In the genomic region with DNA sequence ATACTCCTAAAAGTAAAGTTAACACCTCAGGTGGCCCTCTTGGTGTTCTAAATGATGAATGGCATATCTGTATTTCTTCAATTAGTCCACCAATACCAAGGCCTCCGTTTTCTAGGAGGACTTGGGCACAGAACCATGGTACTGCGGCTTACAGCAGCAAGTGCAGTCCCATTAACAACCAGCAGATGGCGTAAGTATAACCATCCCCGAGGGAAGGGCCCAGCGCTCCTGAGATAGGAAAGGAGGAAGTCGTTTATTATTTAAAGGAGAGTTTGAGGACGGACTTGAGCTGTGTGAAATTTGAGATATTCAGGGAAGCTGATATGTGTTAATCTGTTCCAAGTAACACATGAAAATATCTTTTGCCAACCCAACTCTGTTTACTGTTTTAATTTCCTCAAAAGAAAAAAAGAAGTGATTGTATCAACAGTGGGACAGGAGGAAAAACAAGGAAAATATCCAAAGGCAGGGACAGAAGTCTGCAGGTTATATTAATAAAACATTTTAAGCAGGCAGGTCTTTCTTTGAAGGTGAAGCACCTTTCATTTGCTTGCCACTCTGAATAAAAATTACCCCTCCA, we compare ENCODE assay signal across 8 cellular contexts. TPM values are rescaled to one million over a fixed set of nuclear protein-coding genes. Genes with fewer than 3 reads are reported as not detected.
A peak's percentile ranks its signal among the peaks of the same experiment; 100 is the strongest.
DNase-seq lines count a peak whose midpoint lies in the region; ATAC-seq and TF ChIP-seq lines count a peak whose summit lies in the region.

No MANE protein-coding gene starts in this region.

- H3K36me3 ChIP-seq in neural cell (ENCODE audit: insufficient read depth, low read length), result no peaks in the 10 kb centered on the region
- no peaks in the 10 kb centered on the region for H3K36me3 ChIP-seq in thoracic aorta

- H3K4me1 ChIP-seq in thoracic aorta (ENCODE audit: control insufficient read depth in 1 of 2, low read depth in 2 of 2), result peaks cover 0 to 21% of the 10 kb centered on the region in 2 donors

- no peak overlapping the region for H3K4me2 ChIP-seq in neural cell (ENCODE audit: low read length)

- no peaks in the 10 kb centered on the region for H3F3A ChIP-seq in neural cell (ENCODE audit: insufficient read depth, low read length, poor library complexity, severe bottlenecking)

- no peak overlapping the region for H3K27ac ChIP-seq in neural cell (ENCODE audit: low read length)
- peak overlapping the region; percentile 7 to 59 for H3K27ac ChIP-seq in thoracic aorta

- no peak overlapping the region for H2AFZ ChIP-seq in neural cell (ENCODE audit: low read depth, low read length)

- DNase-seq in GM04504 (ENCODE audit: low read depth) (peak; percentile 39), OCI-M2 (lab: John Stamatoyannopoulos, UW; ENCODE audit: unreplicated experiment) (peak; percentile 9), fibroblast of pulmonary artery (ENCODE audit: low read depth) (peak; percentile 87), thoracic aorta (ENCODE audit: low spot score) (peak; percentile 54)
- peak; percentile 67 for DNase-seq in Jurkat, Clone E6-1 (ENCODE audit: low read depth, low spot score)
- peak; percentile 57 for DNase-seq in activated T-cell treated with anti-CD3 and anti-CD28 coated beads, Interleukin-2, amount 50 U/mL, for 4 hours

- H4K20me1 ChIP-seq in neural cell (ENCODE audit: insufficient read depth), result no peaks in the 10 kb centered on the region

- H3K4me3 ChIP-seq in Jurkat, Clone E6-1 (ENCODE audit: low read length), result no peak overlapping the region
- no peak overlapping the region for H3K4me3 ChIP-seq in fibroblast of pulmonary artery (replicated peaks; ENCODE audit: low read depth, low read length)
- no peak overlapping the region for H3K4me3 ChIP-seq in neural cell (ENCODE audit: low read length)
- H3K4me3 ChIP-seq in thoracic aorta, result no peak overlapping the region

- peak; percentile 99 for TF ChIP-seq CTCF in fibroblast of pulmonary artery (IDR thresholded peaks at IDR 0.05; ENCODE audit: low read length, missing control alignments)
- TF ChIP-seq CTCF in neural cell (IDR thresholded peaks at IDR 0.05; ENCODE audit: poor library complexity, severe bottlenecking), result peak; percentile 63
- TF ChIP-seq CTCF in thoracic aorta (IDR thresholded peaks at IDR 0.05), result peak; percentile 96

- peak in 1 of 2 donors; percentile 51 for ATAC-seq in activated T-cell treated with anti-CD3 and anti-CD28 coated beads, Interleukin-2, amount 50 U/mL, for 4 hours
- ATAC-seq in thoracic aorta (ENCODE audit: insufficient number of reproducible peaks, low FRiP score, low read depth), result peak; percentile 91
- no peak for ATAC-seq in GM21717 (IDR thresholded peaks at IDR 0.05; ENCODE audit: unreplicated experiment)

- no peaks in the 10 kb centered on the region for H3K9me2 ChIP-seq in neural cell (ENCODE audit: insufficient read depth, low read length)

- no peak overlapping the region for H3K9ac ChIP-seq in neural cell (ENCODE audit: low read length)

- H3K27me3 ChIP-seq in neural cell (ENCODE audit: insufficient read depth, low read depth, low read length) (no peaks in the 10 kb centered on the region), thoracic aorta (replicated peaks; ENCODE audit: insufficient read depth) (no peaks in the 10 kb centered on the region)

- H3K4me3 Mint-ChIP-seq in activated T-cell treated with anti-CD3 and anti-CD28 coated beads, Interleukin-2, amount 50 U/mL, for 4 hours, result no peak overlapping the region

- peak; percentile 47 for TF ChIP-seq RAD21 in neural cell (conservative IDR thresholded peaks at IDR 0.05)

- H3K27me3 Mint-ChIP-seq in activated T-cell treated with anti-CD3 and anti-CD28 coated beads, Interleukin-2, amount 50 U/mL, for 4 hours (ENCODE audit: low read depth), result no peaks in the 10 kb centered on the region

- no peak for TF ChIP-seq EP300 in neural cell (conservative IDR thresholded peaks at IDR 0.05; ENCODE audit: poor library complexity, severe bottlenecking)

- H3K9me3 ChIP-seq in neural cell (ENCODE audit: low read length), result peaks cover 3% of the 10 kb centered on the region
- peaks cover 9% of the 10 kb centered on the region for H3K9me3 ChIP-seq in thoracic aorta

- no peaks in the 10 kb centered on the region for H3K79me2 ChIP-seq in neural cell (replicated peaks; ENCODE audit: insufficient read depth, low read length)

- no peaks in the 10 kb centered on the region for H3K36me3 Mint-ChIP-seq in activated T-cell treated with anti-CD3 and anti-CD28 coated beads, Interleukin-2, amount 50 U/mL, for 4 hours (ENCODE audit: insufficient read depth)

- peaks cover 12% of the 10 kb centered on the region for H3K9me3 Mint-ChIP-seq in activated T-cell treated with anti-CD3 and anti-CD28 coated beads, Interleukin-2, amount 50 U/mL, for 4 hours

- no peaks in the 10 kb centered on the region for H3K4me1 Mint-ChIP-seq in activated T-cell treated with anti-CD3 and anti-CD28 coated beads, Interleukin-2, amount 50 U/mL, for 4 hours (ENCODE audit: low read depth)

TF ChIP-seq in neural cell, 6 proteins besides CTCF, POLR2A, EP300 and RAD21:
- TF ChIP-seq EZH2 (IDR thresholded peaks at IDR 0.05; ENCODE audit: borderline replicate concordance, insufficient read depth, low read length, poor library complexity, severe bottlenecking), result no peak
- peak; percentile 65 for TF ChIP-seq SMC3 (conservative IDR thresholded peaks at IDR 0.05; ENCODE audit: poor library complexity)
- no peak for TF ChIP-seq MXI1 (conservative IDR thresholded peaks at IDR 0.05; ENCODE audit: poor library complexity, severe bottlenecking)
- no peak for TF ChIP-seq POLR2AphosphoS5 (IDR thresholded peaks at IDR 0.05)

RNA-seq across cellular contexts. Expression of a gene that starts 37.7 kb away (rescaled TPM):
- polyA plus RNA-seq in Jurkat, Clone E6-1 (2012; ENCODE audit: insufficient read depth, insufficient read length), result not detected
- under 1 TPM; 0.29 to 0.46 (median 0.40) TPM for total RNA-seq in activated T-cell treated with anti-CD3 and anti-CD28 coated beads, Interleukin-2, amount 50 U/mL, for 4 hours
- polyA plus RNA-seq in neural cell, result not detected in 2 replicates
- polyA minus RNA-seq in neural cell, result not detected in 2 replicates
- total RNA-seq in thoracic aorta, result 1 to 10 TPM in 1 of 2 donors, under 1 TPM in 1; 0.41 to 1.8 TPM

Comparison
In these comparisons a context has a peak if more than half of its experiments do, and no peak if none do; other contexts are left out.
1. DNase-seq: peak in every context shown above with its lines; median percentile 87 in fibroblast of pulmonary artery; 67 in Jurkat, Clone E6-1; 57 in activated T-cell treated with anti-CD3 and anti-CD28 coated beads, Interleukin-2, amount 50 U/mL, for 4 hours; 54 in thoracic aorta; 39 in GM04504; 9 in OCI-M2.